8 cellular contexts compared by ENCODE assay signal in genomic region chr1:15584489-15585363, GRCh38. TPM values are rescaled to one million over a fixed set of nuclear protein-coding genes. Genes with fewer than 3 reads are reported as not detected.
DNase-seq lines count a peak whose midpoint lies in the region; ATAC-seq, FAIRE-seq and TF ChIP-seq lines count a peak whose summit lies in the region.

A gene with protein sequence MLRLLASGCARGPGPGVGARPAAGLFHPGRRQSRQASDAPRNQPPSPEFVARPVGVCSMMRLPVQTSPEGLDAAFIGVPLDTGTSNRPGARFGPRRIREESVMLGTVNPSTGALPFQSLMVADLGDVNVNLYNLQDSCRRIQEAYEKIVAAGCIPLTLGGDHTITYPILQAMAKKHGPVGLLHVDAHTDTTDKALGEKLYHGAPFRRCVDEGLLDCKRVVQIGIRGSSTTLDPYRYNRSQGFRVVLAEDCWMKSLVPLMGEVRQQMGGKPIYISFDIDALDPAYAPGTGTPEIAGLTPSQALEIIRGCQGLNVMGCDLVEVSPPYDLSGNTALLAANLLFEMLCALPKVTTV (minus strand): TSS chr1:15585051. CDS start chr1:15584967, 84 bp downstream.

- ATAC-seq in HG03045 (IDR thresholded peaks at IDR 0.05; ENCODE audit: unreplicated experiment), result peak; percentile 72
- ATAC-seq in GM21360 (IDR thresholded peaks at IDR 0.05; ENCODE audit: unreplicated experiment), result no peak

- no peak within 1 kb of the TSS for H3K27ac ChIP-seq in astrocyte (ENCODE audit: low read depth, low read length)

- DNase-seq in astrocyte (ENCODE audit: low read depth) (no peak), immature natural killer cell (peak; percentile 40 to 47 (median 43)), T1000 (lab: John Stamatoyannopoulos, UW) (no peak)
- peak; percentile 44 for DNase-seq in stimulated activated CD4-positive, alpha-beta T cell treated with anti-CD3 and anti-CD28 coated beads, Interleukin-2, amount 100 ng/mL, for 4 hours (ENCODE audit: low read depth)

- peak within 1 kb of the TSS; percentile 59 for H3K4me3 ChIP-seq in astrocyte (ENCODE audit: insufficient read depth, low read depth, low read length)

- H3K27me3 ChIP-seq in astrocyte (ENCODE audit: insufficient read depth, low read length), result no peaks in the 10 kb centered on the region

- H3K36me3 ChIP-seq in astrocyte (ENCODE audit: insufficient read depth, low read length), result no peaks in the 10 kb centered on the region

- peak within 1 kb of the TSS; percentile 94 for H2AFZ ChIP-seq in astrocyte (ENCODE audit: low read depth, low read length)

- H3K9me3 Mint-ChIP-seq in astrocyte (ENCODE audit: unreplicated experiment) (no peaks in the 10 kb centered on the region), immature natural killer cell (peaks cover 0 to 2% (median 0%) of the 10 kb centered on the region in 6 donors)

- H3K4me3 Mint-ChIP-seq in astrocyte (ENCODE audit: unreplicated experiment) (peak within 1 kb of the TSS; percentile 68), immature natural killer cell (peak within 1 kb of the TSS; percentile 61 to 76 (median 73))

- H3K36me3 Mint-ChIP-seq in astrocyte (ENCODE audit: low read depth, unreplicated experiment), result peaks cover 2% of the 10 kb centered on the region
- H3K36me3 Mint-ChIP-seq in immature natural killer cell, result no peaks in the 10 kb centered on the region

- no peak for FAIRE-seq in astrocyte (lab: Jason Lieb, UNC)

- no peaks in the 10 kb centered on the region for H4K20me1 ChIP-seq in astrocyte (ENCODE audit: insufficient read depth, low read length)

- H3K4me2 ChIP-seq in astrocyte (ENCODE audit: low read length), result peak within 1 kb of the TSS; percentile 92

- H3K27ac Mint-ChIP-seq in astrocyte (ENCODE audit: unreplicated experiment) (no peak within 1 kb of the TSS), immature natural killer cell (peak within 1 kb of the TSS in 3 of 6 donors; percentile 22 to 64 (median 40))

- TF ChIP-seq CTCF in GM12874 (IDR thresholded peaks at IDR 0.05; ENCODE audit: insufficient read depth, low read depth, low read length), result peak; percentile 60
- TF ChIP-seq CTCF in astrocyte (IDR thresholded peaks at IDR 0.05; ENCODE audit: insufficient read depth, low read depth, low read length), result peak; percentile 2

- no peaks in the 10 kb centered on the region for H3K79me2 ChIP-seq in astrocyte (ENCODE audit: insufficient read depth, low read length)

- H3K9ac ChIP-seq in astrocyte (ENCODE audit: low read length), result peak within 1 kb of the TSS; percentile 71

- intact Hi-C loops in T-helper 1 cell treated with Interleukin-12 subunit alpha and Interleukin-12 subunit beta and Interleukin-4 antibody, amounts not matched to agents 30 ng/mL and 1 ng/mL, for 36 hours (cut with micrococcal nuclease), result loop anchor here (1.0 to 2.0 kb wide), 2 partner anchors 20 to 58 kb away; partner anchors contain the start of gene DNAJC16

- H3K4me1 ChIP-seq in astrocyte (ENCODE audit: insufficient read depth, low read length), result no peaks in the 10 kb centered on the region

- H3K27me3 Mint-ChIP-seq in astrocyte (ENCODE audit: low read depth, unreplicated experiment) (peaks cover 12% of the 10 kb centered on the region), immature natural killer cell (ENCODE audit: low read depth in 3 of 3) (peaks cover 0 to 6% (median 3%) of the 10 kb centered on the region in 3 donors)

- no peaks in the 10 kb centered on the region for H3K9me3 ChIP-seq in astrocyte (ENCODE audit: insufficient read depth, low read depth, low read length)

- peaks cover 2% of the 10 kb centered on the region for H3K4me1 Mint-ChIP-seq in astrocyte (ENCODE audit: low read depth, unreplicated experiment)
- H3K4me1 Mint-ChIP-seq in immature natural killer cell, result peaks cover 9 to 13% of the 10 kb centered on the region in 2 donors

RNA-seq across cellular contexts. Expression of the gene that starts here (rescaled TPM):
- 18.3 TPM in 2 replicates for total RNA-seq in T-helper 1 cell treated with Interleukin-12 subunit alpha and Interleukin-12 subunit beta and Interleukin-4 antibody, amounts not matched to agents 30 ng/mL and 1 ng/mL, for 36 hours
- total RNA-seq in astrocyte, result 0.41 and 0.53 TPM in 2 replicates
- under 1 TPM in 2 of 3 donors, not detected in 1; 0.39 to 0.64 TPM for polyA plus RNA-seq in immature natural killer cell

Comparison
In these comparisons a context has a peak if more than half of its experiments do, and no peak if none do; other contexts are left out.
1. RNA of the gene that starts here (total RNA-seq): 18.3 TPM in T-helper 1 cell treated with Interleukin-12 subunit alpha and Interleukin-12 subunit beta and Interleukin-4 antibody, amounts not matched to agents 30 ng/mL and 1 ng/mL, for 36 hours; 0.41 to 0.53 TPM in astrocyte; every median in the first group is over 10 times any median in the second.
2. Peak in DNase-seq in immature natural killer cell; RNA of the gene not detected or under 1 TPM.